Comparison of ENCODE assay signal across 8 cellular contexts in genomic region chr12:49843411-49843810, GRCh38. TPM values are rescaled to one million over a fixed set of nuclear protein-coding genes. Genes with fewer than 3 reads are reported as not detected.
A peak's percentile ranks its signal among the peaks of the same experiment; 100 is the strongest.
DNase-seq lines count a peak whose midpoint lies in the region; ATAC-seq and TF ChIP-seq lines count a peak whose summit lies in the region.

No MANE protein-coding gene starts in this region.

- peaks cover 8% of the 10 kb centered on the region for H3K27me3 ChIP-seq in OCI-LY3 (ENCODE audit: low read depth, low read length)

- TF ChIP-seq CTCF in OCI-LY3 (IDR thresholded peaks at IDR 0.05; ENCODE audit: low read depth, low read length) (no peak), endothelial cell (IDR thresholded peaks at IDR 0.05; ENCODE audit: unreplicated experiment) (no peak), osteocyte (IDR thresholded peaks at IDR 0.05) (no peak)

- H3K9ac ChIP-seq in OCI-LY3 (ENCODE audit: low read length) = peak overlapping the region; percentile 93

- no peaks in the 10 kb centered on the region for H4K20me1 ChIP-seq in OCI-LY3 (ENCODE audit: insufficient read depth, low read length)

- H3K4me3 Mint-ChIP-seq in endothelial cell (ENCODE audit: unreplicated experiment) (peak overlapping the region; percentile 93), osteocyte (ENCODE audit: unreplicated experiment) (peak overlapping the region; percentile 93)

- peaks cover 18% of the 10 kb centered on the region for H3K4me1 Mint-ChIP-seq in endothelial cell (ENCODE audit: unreplicated experiment)
- peaks cover 23% of the 10 kb centered on the region for H3K4me1 Mint-ChIP-seq in osteocyte (ENCODE audit: unreplicated experiment)

- H3K4me1 ChIP-seq in OCI-LY3 (ENCODE audit: low read length) = peaks cover 14% of the 10 kb centered on the region

- peaks cover 18% of the 10 kb centered on the region for H3K79me2 ChIP-seq in OCI-LY3 (ENCODE audit: low read length)

- no peaks in the 10 kb centered on the region for H3K9me3 ChIP-seq in OCI-LY3 (ENCODE audit: insufficient read depth, low read length)

- ATAC-seq in HG03342 (IDR thresholded peaks at IDR 0.05; ENCODE audit: unreplicated experiment) (no peak), GM18498 (IDR thresholded peaks at IDR 0.05; ENCODE audit: unreplicated experiment) (no peak), HG02840 (IDR thresholded peaks at IDR 0.05; ENCODE audit: low FRiP score, unreplicated experiment) (no peak)

- peak overlapping the region; percentile 94 for H2AFZ ChIP-seq in OCI-LY3 (ENCODE audit: low read depth, low read length)

- H3K4me2 ChIP-seq in OCI-LY3 (ENCODE audit: low read length) = peak overlapping the region; percentile 94

- peak overlapping the region; percentile 98 for H3K4me3 ChIP-seq in OCI-LY3 (ENCODE audit: low read length)

- peaks cover 5% of the 10 kb centered on the region for H3K27me3 Mint-ChIP-seq in endothelial cell (ENCODE audit: unreplicated experiment)
- H3K27me3 Mint-ChIP-seq in osteocyte (ENCODE audit: unreplicated experiment) = peaks cover 24% of the 10 kb centered on the region

- peaks cover 4% of the 10 kb centered on the region for H3K36me3 ChIP-seq in OCI-LY3 (replicated peaks; ENCODE audit: low read depth, low read length)

- H3K9me3 Mint-ChIP-seq in endothelial cell (ENCODE audit: unreplicated experiment) (no peaks in the 10 kb centered on the region), osteocyte (ENCODE audit: unreplicated experiment) (no peaks in the 10 kb centered on the region)

- H3K36me3 Mint-ChIP-seq in endothelial cell (ENCODE audit: low read depth, unreplicated experiment) (no peaks in the 10 kb centered on the region), osteocyte (ENCODE audit: unreplicated experiment) (no peaks in the 10 kb centered on the region)

- DNase-seq in DMS79 (lab: John Stamatoyannopoulos, UW) (peak; percentile 84), endothelial cell (ENCODE audit: low spot score) (no peak), osteocyte (ENCODE audit: extremely low spot score, unreplicated experiment) (no peak), amygdala (lab: John Stamatoyannopoulos, UW) (no peak)

- peak overlapping the region; percentile 67 for H3K27ac ChIP-seq in OCI-LY3 (ENCODE audit: low read length)

- peak overlapping the region; percentile 90 for H3K27ac Mint-ChIP-seq in endothelial cell (ENCODE audit: unreplicated experiment)
- H3K27ac Mint-ChIP-seq in osteocyte (ENCODE audit: unreplicated experiment) = peak overlapping the region; percentile 96

RNA-seq across cellular contexts. Expression of gene BCDIN3D, which starts 0.5 kb away (rescaled TPM):
- total RNA-seq in endothelial cell (ENCODE audit: unreplicated experiment) (2.6 TPM), osteocyte (4.2 and 5.3 TPM in 2 replicates)

RNA-seq across cellular contexts. Expression of gene NCKAP5L, which starts 15.2 kb away (rescaled TPM):
- total RNA-seq in endothelial cell (ENCODE audit: unreplicated experiment) (70.9 TPM), osteocyte (39.1 and 42.4 TPM in 2 replicates)
